ENCODE assay signal across 2 cellular contexts in the genomic region with DNA sequence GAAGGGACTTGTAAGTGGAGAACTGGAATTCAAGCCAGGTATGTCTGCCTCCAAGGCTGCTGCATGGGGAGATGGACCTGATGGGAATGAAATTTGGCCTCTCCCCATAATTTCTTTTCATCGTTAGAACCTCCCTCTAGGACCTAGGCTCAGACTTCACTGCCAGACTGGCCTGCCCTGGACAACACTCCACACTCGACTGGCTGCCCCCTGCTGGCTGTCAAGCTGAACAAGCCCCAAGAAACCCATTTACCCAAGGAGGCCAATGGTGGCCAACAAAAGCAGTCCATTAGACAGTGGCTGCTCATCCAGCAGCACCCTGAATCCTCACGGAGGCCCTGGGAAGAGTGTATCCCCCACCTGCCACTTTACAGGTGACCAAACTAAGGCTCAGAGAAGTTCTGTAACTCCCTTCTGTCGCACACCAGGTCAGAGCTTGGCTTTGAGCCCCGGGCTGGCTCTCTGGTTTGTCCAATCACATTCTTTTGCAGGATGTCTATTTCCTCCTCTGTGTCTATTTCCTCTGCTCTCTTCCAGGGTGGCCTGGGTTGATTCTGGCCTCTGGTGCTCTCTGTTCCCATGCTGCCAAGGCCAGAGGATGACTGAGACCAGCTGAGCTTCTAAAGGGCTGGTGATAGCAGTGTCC.
TF ChIP-seq lines count a peak whose summit lies in the region.

No MANE protein-coding gene starts in this region.

TF ChIP-seq in A549, 52 proteins besides CTCF, POLR2A, EP300 and RAD21:
- TF ChIP-seq SMC3 (IDR thresholded peaks at IDR 0.05), result 0 out of 3 replicates have a peak, but pooled peaks have one; percentile 24
- no peak for TF ChIP-seq ESRRA (IDR thresholded peaks at IDR 0.05; ENCODE audit: borderline replicate concordance, low read length)

TF ChIP-seq in K562, 482 proteins besides CTCF, POLR2A, EP300 and RAD21:
- TF ChIP-seq, protein P1, sequence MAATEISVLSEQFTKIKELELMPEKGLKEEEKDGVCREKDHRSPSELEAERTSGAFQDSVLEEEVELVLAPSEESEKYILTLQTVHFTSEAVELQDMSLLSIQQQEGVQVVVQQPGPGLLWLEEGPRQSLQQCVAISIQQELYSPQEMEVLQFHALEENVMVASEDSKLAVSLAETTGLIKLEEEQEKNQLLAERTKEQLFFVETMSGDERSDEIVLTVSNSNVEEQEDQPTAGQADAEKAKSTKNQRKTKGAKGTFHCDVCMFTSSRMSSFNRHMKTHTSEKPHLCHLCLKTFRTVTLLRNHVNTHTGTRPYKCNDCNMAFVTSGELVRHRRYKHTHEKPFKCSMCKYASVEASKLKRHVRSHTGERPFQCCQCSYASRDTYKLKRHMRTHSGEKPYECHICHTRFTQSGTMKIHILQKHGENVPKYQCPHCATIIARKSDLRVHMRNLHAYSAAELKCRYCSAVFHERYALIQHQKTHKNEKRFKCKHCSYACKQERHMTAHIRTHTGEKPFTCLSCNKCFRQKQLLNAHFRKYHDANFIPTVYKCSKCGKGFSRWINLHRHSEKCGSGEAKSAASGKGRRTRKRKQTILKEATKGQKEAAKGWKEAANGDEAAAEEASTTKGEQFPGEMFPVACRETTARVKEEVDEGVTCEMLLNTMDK (IDR thresholded peaks at IDR 0.05; ENCODE audit: borderline replicate concordance, insufficient read depth, low read depth, low read length, poor library complexity, severe bottlenecking), result peak; percentile 89
- TF ChIP-seq PCBP1 (IDR thresholded peaks at IDR 0.05; ENCODE audit: low read depth, low read length, poor library complexity, severe bottlenecking), result no peak
- no peak for TF ChIP-seq ZKSCAN1 (IDR thresholded peaks at IDR 0.05; ENCODE audit: low read depth, low read length)
- TF ChIP-seq NR1H2 (CRISPR knock-in tag; IDR thresholded peaks at IDR 0.05), result no peak
- TF ChIP-seq PRPF4 (IDR thresholded peaks at IDR 0.05; ENCODE audit: insufficient read depth, low read depth, low read length, poor library complexity, severe bottlenecking), result no peak
- no peak for TF ChIP-seq U2AF1 (optimal IDR thresholded peaks at IDR 0.05; ENCODE audit: low read depth, low read length)
- TF ChIP-seq ZNF764 (CRISPR knock-in tag; IDR thresholded peaks at IDR 0.05; ENCODE audit: low read depth), result no peak
- no peak for TF ChIP-seq HBP1 (CRISPR knock-in tag; IDR thresholded peaks at IDR 0.05)
- TF ChIP-seq HEY1 (CRISPR knock-in tag; IDR thresholded peaks at IDR 0.05; ENCODE audit: borderline replicate concordance), result no peak
- peak; percentile 77 for TF ChIP-seq EHMT2 (IDR thresholded peaks at IDR 0.05)
- TF ChIP-seq YY1 (IDR thresholded peaks at IDR 0.05; ENCODE audit: borderline replicate concordance in 1 of 3, control insufficient read depth in 1 of 3, extremely low read depth in 1 of 3, insufficient read depth in 3 of 3, insufficient read length in 1 of 3, insufficient replicate concordance in 2 of 3, low read depth in 1 of 3, low read length in 2 of 3), result peak in 2 of 3 experiments; percentile 21 to 39
- no peak for TF ChIP-seq CHD1 (IDR thresholded peaks at IDR 0.05; ENCODE audit: low read length)
- no peak for TF ChIP-seq ZNF589 (CRISPR knock-in tag; IDR thresholded peaks at IDR 0.05; ENCODE audit: low read depth)
- TF ChIP-seq SMC3 (conservative IDR thresholded peaks at IDR 0.05; ENCODE audit: insufficient read depth, low read depth, low read length), result peak; percentile 52
- no peak for TF ChIP-seq FOXP4 (CRISPR knock-in tag; IDR thresholded peaks at IDR 0.05; ENCODE audit: borderline replicate concordance)
- TF ChIP-seq XRCC5 (IDR thresholded peaks at IDR 0.05; ENCODE audit: low read depth, low read length), result 0 out of 2 replicates have a peak, but pooled peaks have one; percentile 64
- no peak for TF ChIP-seq NKRF (IDR thresholded peaks at IDR 0.05; ENCODE audit: borderline replicate concordance)
- TF ChIP-seq ARID4B (CRISPR knock-in tag; IDR thresholded peaks at IDR 0.05), result no peak
- no peak for TF ChIP-seq ZNF707 (CRISPR knock-in tag; conservative IDR thresholded peaks at IDR 0.05)
